Comparison of ENCODE assay signal across 24 cellular contexts in genomic region chr5:3010301-3010952, GRCh38.
DNase-seq lines count a peak whose midpoint lies in the region; ATAC-seq, FAIRE-seq and TF ChIP-seq lines count a peak whose summit lies in the region.
"Had no signal": no experiment of that assay in that cellular context is flagged by ENCODE, and none has a peak within 500 bp of the region (broad histone marks: within the 10 kb centered on the region; RNA-seq: fewer than 3 reads in every experiment).

No MANE protein-coding gene starts in this region.

- intact Hi-C loops in sigmoid colon (cut with DNase I): no loop called here
- intact Hi-C loops in CD4-positive, alpha-beta T cell (cut with DNase I, micrococcal nuclease): no loop called here

- H3K27ac ChIP-seq in RWPE1 (peak overlapping the region; percentile 46), sigmoid colon (no peak overlapping the region)
- H3K27ac ChIP-seq in CD4-positive, alpha-beta T cell (ENCODE audit: low read depth, low read length): no peak overlapping the region

- in situ Hi-C loops in HAP-1 (cut with MboI; ENCODE audit: low sequenced_read_pairs): no loop called here

- 71 to 74% methylated on average over 9 of the region's 9 CpGs for WGBS in sigmoid colon, 2 donors

- TF ChIP-seq EP300 in sigmoid colon (IDR thresholded peaks at IDR 0.05): no peak

- H3K4me1 Mint-ChIP-seq in CD4-positive, alpha-beta T cell (ENCODE audit: low read depth): no peaks in the 10 kb centered on the region
- H3K4me1 Mint-ChIP-seq: B cell, CD14-positive monocyte had no signal

- no peaks in the 10 kb centered on the region for H3K27me3 ChIP-seq in bronchial epithelial cell (ENCODE audit: control insufficient read depth, insufficient read depth, low read length)
- H3K27me3 ChIP-seq in sigmoid colon: no peaks in the 10 kb centered on the region
- H3K27me3 ChIP-seq in HAP-1 (ENCODE audit: low read depth): no peaks in the 10 kb centered on the region
- H3K27me3 ChIP-seq in CD4-positive, alpha-beta T cell (ENCODE audit: control insufficient read depth, insufficient read depth, low read length): no peaks in the 10 kb centered on the region

- H3K9me3 Mint-ChIP-seq in CD4-positive, alpha-beta T cell: peaks cover 2% of the 10 kb centered on the region

- FAIRE-seq in bronchial epithelial cell (lab: Jason Lieb, UNC): no peak
- FAIRE-seq: A204.1, D721Med, RCC 7860 had no signal

- no peaks in the 10 kb centered on the region for H3K36me3 Mint-ChIP-seq in CD4-positive, alpha-beta T cell (ENCODE audit: low read depth)
- H3K36me3 Mint-ChIP-seq: CD14-positive monocyte had no signal

- DNase-seq in RWPE1 (ENCODE audit: low spot score) (peak; percentile 66), bronchial epithelial cell (ENCODE audit: low read depth) (peak; percentile 53), sigmoid colon (peak; percentile 26), HAP-1 (ENCODE audit: low spot score in 2 of 2) (no peak), AG20443 (ENCODE audit: low spot score) (no peak)
- no peak for DNase-seq in CD4-positive, alpha-beta T cell
- DNase-seq: DMS53, EL, GF-D8, Karpas-422, NCI-H1417, NCI-H1694 treated with DMSO at 0.1 percent for 48 hours, NCI-H2081 treated with DMSO at 0.1 percent for 48 hours, NCI-H2171 treated with DMSO at 0.1 percent for 48 hours, NCI-H446, NCI-H526, Right ventricle myocardium superior had no signal

- H3K4me3 Mint-ChIP-seq in CD4-positive, alpha-beta T cell: no peak overlapping the region
- H3K4me3 Mint-ChIP-seq: B cell, CD14-positive monocyte had no signal

- no peaks in the 10 kb centered on the region for H3K27me3 Mint-ChIP-seq in CD4-positive, alpha-beta T cell
- H3K27me3 Mint-ChIP-seq: B cell had no signal

- TF ChIP-seq CTCF in RWPE1 (conservative IDR thresholded peaks at IDR 0.05; ENCODE audit: low read depth) (no peak), bronchial epithelial cell (IDR thresholded peaks at IDR 0.05; ENCODE audit: insufficient read depth, low read length, severe bottlenecking) (no peak), sigmoid colon (IDR thresholded peaks at IDR 0.05) (no peak)
- no peak for TF ChIP-seq CTCF in CD4-positive, alpha-beta T cell (IDR thresholded peaks at IDR 0.05)

- TF ChIP-seq POLR2A in sigmoid colon (IDR thresholded peaks at IDR 0.05): no peak

- CTCF ChIA-PET in RWPE1 (lab: Yijun Ruan, JAX): interaction anchor here (0.6 to 0.7 kb wide), 2 partner anchors 12 to 933 kb away, joined by 3 read pairs; no protein-coding TSS in a partner anchor
- CTCF ChIA-PET in CD4-positive, alpha-beta T cell (lab: Charles Lee): no interaction called here

- H3K27ac Mint-ChIP-seq in CD4-positive, alpha-beta T cell: no peak overlapping the region
- H3K27ac Mint-ChIP-seq: B cell, CD14-positive monocyte had no signal

- H3K36me3 ChIP-seq in bronchial epithelial cell (ENCODE audit: control insufficient read depth, insufficient read depth, low read length) (no peaks in the 10 kb centered on the region), sigmoid colon (no peaks in the 10 kb centered on the region), HAP-1 (replicated peaks) (no peaks in the 10 kb centered on the region)

- H3K9me3 ChIP-seq in sigmoid colon (no peaks in the 10 kb centered on the region), HAP-1 (no peaks in the 10 kb centered on the region)
- H3K9me3 ChIP-seq in CD4-positive, alpha-beta T cell (ENCODE audit: control insufficient read depth, low read length): no peaks in the 10 kb centered on the region

- no peak overlapping the region for H3K4me3 ChIP-seq in bronchial epithelial cell (ENCODE audit: low read depth, low read length)
- no peak overlapping the region for H3K4me3 ChIP-seq in sigmoid colon
- H3K4me3 ChIP-seq in HAP-1: no peak overlapping the region

- POLR2A ChIA-PET in RWPE1 (lab: Yijun Ruan, JAX; ENCODE audit: low non-redundant PET): no interaction called here
- POLR2A ChIA-PET in CD4-positive, alpha-beta T cell (lab: Charles Lee): no interaction called here

- H3K4me1 ChIP-seq in sigmoid colon (no peaks in the 10 kb centered on the region), HAP-1 (no peaks in the 10 kb centered on the region)

- peak; percentile 57 for ATAC-seq in esophagus mucosa
- ATAC-seq in activated CD4-positive, CD25-positive, alpha-beta regulatory T cell treated with anti-CD3 and anti-CD28 coated beads, Interleukin-2, amount 50 U/mL, for 24 hours: no peak
- ATAC-seq in CD4-positive, alpha-beta T cell (ENCODE audit: poor library complexity): no peak

Comparison
In these comparisons a context has a peak if more than half of its experiments do, and no peak if none do; other contexts are left out.
1. DNase-seq: peak in RWPE1 (single experiment), bronchial epithelial cell (single experiment) and sigmoid colon (single experiment); none in HAP-1 (0 of 2), AG20443 (single experiment) and CD4-positive, alpha-beta T cell (0 of 10).